Comparison of ENCODE assay signal across 13 cellular contexts in the genomic region with DNA sequence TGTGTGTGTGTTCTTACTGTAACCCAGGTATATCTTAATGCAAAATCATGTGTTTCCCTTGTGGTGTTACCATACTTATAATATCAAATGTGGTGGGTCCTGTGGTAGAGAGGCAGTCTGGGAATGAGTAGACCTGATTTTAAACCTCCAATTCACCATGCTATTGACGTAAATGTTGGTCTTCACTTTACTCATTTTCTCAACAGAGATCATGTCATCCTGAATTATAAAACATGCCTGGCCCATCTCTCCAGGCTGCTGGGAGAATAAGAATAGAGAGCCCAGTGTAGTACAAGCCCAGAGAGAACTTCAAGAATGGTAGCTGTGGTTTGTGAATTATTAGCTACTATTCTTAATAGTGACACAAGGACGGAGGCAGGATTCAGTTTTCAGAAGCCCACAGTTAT.
A peak's percentile ranks its signal among the peaks of the same experiment; 100 is the strongest.
DNase-seq lines count a peak whose midpoint lies in the region; ATAC-seq and TF ChIP-seq lines count a peak whose summit lies in the region.
"Had no signal": no experiment of that assay in that cellular context is flagged by ENCODE, and none has a peak within 500 bp of the region (broad histone marks: within the 10 kb centered on the region; RNA-seq: fewer than 3 reads in every experiment).

No MANE protein-coding gene starts in this region.

- peak; percentile 50 for ATAC-seq in CD4-positive, alpha-beta T cell (ENCODE audit: poor library complexity)
- ATAC-seq in GM19035 (IDR thresholded peaks at IDR 0.05; ENCODE audit: unreplicated experiment) (peak; percentile 76), HG02943 (IDR thresholded peaks at IDR 0.05; ENCODE audit: low read depth, unreplicated experiment) (peak; percentile 70)

- no peak overlapping the region for H3K27ac ChIP-seq in CD4-positive, alpha-beta T cell (ENCODE audit: low read depth, low read length)
- H3K27ac ChIP-seq: BLaER1 had no signal

- DNase-seq in CD4-positive, alpha-beta T cell = no peak
- no peak for DNase-seq in activated CD4-positive, alpha-beta memory T cell treated with anti-CD3 and anti-CD28 coated beads, Interleukin-2, amount 10 ng/mL, durations not matched to agents 7 days and 5 days
- DNase-seq in GM19238 (ENCODE audit: insufficient read length, low spot score) (no peak), GM13977 (ENCODE audit: low spot score) (no peak), type B pancreatic cell (ENCODE audit: extremely low spot score, unreplicated experiment) (no peak)
- DNase-seq in NK-92 treated with Interleukin-12 subunit alpha and Interleukin-12 subunit beta, amount 100 ng/mL, for 24 hours (lab: John Stamatoyannopoulos, UW) = no peak
- DNase-seq: activated effector memory CD4-positive, alpha-beta T cell treated with Interleukin-2 at 50 U/mL for 16 hours; mammary epithelial cell; SHP77; stimulated activated CD4-positive, alpha-beta T cell treated with anti-CD3 and anti-CD28 coated beads, Interleukin-4, amount 100 ng/mL, for 1 hour had no signal

- H3K4me3 Mint-ChIP-seq in CD4-positive, alpha-beta T cell = peak overlapping the region; percentile 18
- no peak overlapping the region for H3K4me3 Mint-ChIP-seq in activated CD4-positive, alpha-beta memory T cell treated with anti-CD3 and anti-CD28 coated beads, Interleukin-2, amount 10 ng/mL, durations not matched to agents 7 days and 5 days
- no peak overlapping the region for H3K4me3 Mint-ChIP-seq in type B pancreatic cell

- peaks cover 84% of the 10 kb centered on the region for H3K36me3 Mint-ChIP-seq in CD4-positive, alpha-beta T cell (ENCODE audit: low read depth)
- peaks cover 56% of the 10 kb centered on the region for H3K36me3 Mint-ChIP-seq in activated CD4-positive, alpha-beta memory T cell treated with anti-CD3 and anti-CD28 coated beads, Interleukin-2, amount 10 ng/mL, durations not matched to agents 7 days and 5 days (ENCODE audit: low read depth)
- no peaks in the 10 kb centered on the region for H3K36me3 Mint-ChIP-seq in type B pancreatic cell

- no peaks in the 10 kb centered on the region for H3K9me3 Mint-ChIP-seq in CD4-positive, alpha-beta T cell
- H3K9me3 Mint-ChIP-seq in activated CD4-positive, alpha-beta memory T cell treated with anti-CD3 and anti-CD28 coated beads, Interleukin-2, amount 10 ng/mL, durations not matched to agents 7 days and 5 days = no peaks in the 10 kb centered on the region
- no peaks in the 10 kb centered on the region for H3K9me3 Mint-ChIP-seq in type B pancreatic cell

- no peak for TF ChIP-seq CTCF in CD4-positive, alpha-beta T cell (IDR thresholded peaks at IDR 0.05)
- TF ChIP-seq CTCF in GM13977 (IDR thresholded peaks at IDR 0.05; ENCODE audit: extremely low read depth, insufficient read depth, missing control alignments) (no peak), type B pancreatic cell (conservative IDR thresholded peaks at IDR 0.05) (no peak)

- no peaks in the 10 kb centered on the region for H3K27me3 Mint-ChIP-seq in CD4-positive, alpha-beta T cell
- no peaks in the 10 kb centered on the region for H3K27me3 Mint-ChIP-seq in activated CD4-positive, alpha-beta memory T cell treated with anti-CD3 and anti-CD28 coated beads, Interleukin-2, amount 10 ng/mL, durations not matched to agents 7 days and 5 days
- H3K27me3 Mint-ChIP-seq in type B pancreatic cell = no peaks in the 10 kb centered on the region

- peak overlapping the region; percentile 45 for H3K27ac Mint-ChIP-seq in CD4-positive, alpha-beta T cell
- peak overlapping the region; percentile 23 for H3K27ac Mint-ChIP-seq in activated CD4-positive, alpha-beta memory T cell treated with anti-CD3 and anti-CD28 coated beads, Interleukin-2, amount 10 ng/mL, durations not matched to agents 7 days and 5 days
- no peak overlapping the region for H3K27ac Mint-ChIP-seq in type B pancreatic cell

- in situ Hi-C loops in GM13977 (cut with MboI; ENCODE audit: low pct_unique_long_range_greater_than_20kb, low sequenced_read_pairs, unreplicated experiment) = no loop called here

- intact Hi-C loops in CD4-positive, alpha-beta T cell (cut with DNase I, micrococcal nuclease) = loop anchor here in 1 of 2 experiments (1.0 kb wide), 1 partner anchor 14 kb away; no protein-coding TSS in a partner anchor

- H3K27me3 ChIP-seq in CD4-positive, alpha-beta T cell (ENCODE audit: control insufficient read depth, insufficient read depth, low read length) = no peaks in the 10 kb centered on the region
- H3K27me3 ChIP-seq: BLaER1 had no signal

- CTCF ChIA-PET in CD4-positive, alpha-beta T cell (lab: Charles Lee) = no interaction called here
- CTCF ChIA-PET in activated CD4-positive, alpha-beta memory T cell treated with anti-CD3 and anti-CD28 coated beads, Interleukin-2, amount 10 ng/mL, durations not matched to agents 7 days and 5 days (lab: Charles Lee) = no interaction called here

- peaks cover 85% of the 10 kb centered on the region for H3K4me1 Mint-ChIP-seq in CD4-positive, alpha-beta T cell (ENCODE audit: low read depth)
- H3K4me1 Mint-ChIP-seq in activated CD4-positive, alpha-beta memory T cell treated with anti-CD3 and anti-CD28 coated beads, Interleukin-2, amount 10 ng/mL, durations not matched to agents 7 days and 5 days = peaks cover 58% of the 10 kb centered on the region
- peaks cover 16% of the 10 kb centered on the region for H3K4me1 Mint-ChIP-seq in type B pancreatic cell (ENCODE audit: unreplicated experiment)

- no peaks in the 10 kb centered on the region for H3K9me3 ChIP-seq in CD4-positive, alpha-beta T cell (ENCODE audit: control insufficient read depth, low read length)
- H3K9me3 ChIP-seq: BLaER1 had no signal

- POLR2A ChIA-PET in CD4-positive, alpha-beta T cell (lab: Charles Lee) = no interaction called here
- POLR2A ChIA-PET in activated CD4-positive, alpha-beta memory T cell treated with anti-CD3 and anti-CD28 coated beads, Interleukin-2, amount 10 ng/mL, durations not matched to agents 7 days and 5 days (lab: Charles Lee) = no interaction called here
